ENCODE assay signal across 9 cellular contexts in the genomic region with DNA sequence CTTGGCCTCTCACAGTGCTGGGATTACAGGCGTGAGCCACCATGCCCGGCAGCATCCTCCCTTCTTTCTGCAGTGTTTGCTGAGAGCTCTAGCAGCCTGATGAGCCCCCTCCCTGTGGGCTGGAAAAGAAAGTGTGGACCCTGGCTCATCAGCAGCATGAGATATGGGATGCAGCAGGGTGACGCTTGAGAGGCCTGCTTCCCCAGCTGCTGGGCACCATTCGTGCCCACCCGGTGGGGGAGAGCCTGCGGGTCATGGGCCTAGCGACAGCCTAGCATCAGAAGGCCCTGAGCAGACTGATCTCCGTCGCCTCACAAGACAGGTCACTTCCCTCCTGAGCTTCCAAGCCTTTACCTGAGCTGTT. TPM values are rescaled to one million over a fixed set of nuclear protein-coding genes. Genes with fewer than 3 reads are reported as not detected.
DNase-seq lines count a peak whose midpoint lies in the region; ATAC-seq, FAIRE-seq and TF ChIP-seq lines count a peak whose summit lies in the region.
"Had no signal": no experiment of that assay in that cellular context is flagged by ENCODE, and none has a peak within 500 bp of the region (broad histone marks: within the 10 kb centered on the region; RNA-seq: fewer than 3 reads in every experiment).

No MANE protein-coding gene starts in this region.

- H3K36me3 ChIP-seq in thymus (ENCODE audit: control insufficient read depth, insufficient read depth): no peaks in the 10 kb centered on the region

- H3K9me3 ChIP-seq in thymus (ENCODE audit: control insufficient read depth): no peaks in the 10 kb centered on the region

- peak overlapping the region; percentile 43 for H3K4me3 ChIP-seq in thymus (ENCODE audit: low read length)

- intact Hi-C loops in activated naive CD4-positive, alpha-beta T cell treated with anti-CD3 and anti-CD28 coated beads for 36 hours (cut with micrococcal nuclease): loop anchor here (1.0 to 10.0 kb wide), 7 partner anchors 20 to 1159 kb away; a partner anchor contains a TSS

- 78% methylated on average over 9 of the region's 9 CpGs for WGBS in thymus

- TF ChIP-seq CTCF in D721Med (IDR thresholded peaks at IDR 0.05; ENCODE audit: insufficient read depth, missing control alignments): no peak

- no peak for FAIRE-seq in D721Med (lab: Jason Lieb, UNC)
- FAIRE-seq: colon had no signal

- no peaks in the 10 kb centered on the region for H3K27me3 ChIP-seq in thymus (ENCODE audit: control insufficient read depth, insufficient read depth)

- peaks cover 81% of the 10 kb centered on the region for H3K4me1 Mint-ChIP-seq in activated naive CD4-positive, alpha-beta T cell treated with anti-CD3 and anti-CD28 coated beads for 36 hours (ENCODE audit: low read depth)
- H3K4me1 Mint-ChIP-seq in T-cell: peaks cover 85 to 90% (median 89%) of the 10 kb centered on the region in 3 donors
- H3K4me1 Mint-ChIP-seq in immature natural killer cell: peaks cover 54 to 63% of the 10 kb centered on the region in 2 donors

- peaks cover 2% of the 10 kb centered on the region for H3K9me3 Mint-ChIP-seq in activated naive CD4-positive, alpha-beta T cell treated with anti-CD3 and anti-CD28 coated beads for 36 hours
- H3K9me3 Mint-ChIP-seq in T-cell: no peaks in the 10 kb centered on the region
- H3K9me3 Mint-ChIP-seq in immature natural killer cell: no peaks in the 10 kb centered on the region

- peaks cover 74% of the 10 kb centered on the region for H3K4me1 ChIP-seq in thymus (ENCODE audit: control insufficient read depth, insufficient read depth, low read length)

- peak overlapping the region; percentile 95 for H3K27ac ChIP-seq in thymus (ENCODE audit: low read depth)

- CTCF ChIA-PET in activated naive CD4-positive, alpha-beta T cell treated with anti-CD3 and anti-CD28 coated beads for 36 hours (lab: Charles Lee): interaction anchor here (0.7 to 3.7 kb wide), 8 partner anchors 10 to 54 kb away, joined by 3 to 18 read pairs (median 6); a partner anchor contains a TSS
- CTCF ChIA-PET in T-cell (lab: Charles Lee): interaction anchor here (0.6 to 2.8 kb wide), 4 partner anchors 13 to 1403 kb away, joined by 3 to 38 read pairs (median 3); no protein-coding TSS in a partner anchor

- POLR2A ChIA-PET in T-cell (lab: Charles Lee): interaction anchor here (0.6 to 4.5 kb wide), 8 partner anchors 8 to 912 kb away, joined by 3 to 157 read pairs (median 6); a partner anchor contains a TSS

- DNase-seq in activated naive CD4-positive, alpha-beta T cell treated with anti-CD3 and anti-CD28 coated beads for 36 hours: no peak
- no peak for DNase-seq in activated naive CD4-positive, alpha-beta T cell (lab: John Stamatoyannopoulos, UW)
- DNase-seq in T-cell: no peak
- no peak for DNase-seq in immature natural killer cell
- DNase-seq in D721Med (ENCODE audit: insufficient read length, low spot score): no peak
- DNase-seq in DMS153 treated with DMSO at 0.1 percent for 48 hours (lab: John Stamatoyannopoulos, UW; ENCODE audit: unreplicated experiment): no peak

- H3K27ac Mint-ChIP-seq in activated naive CD4-positive, alpha-beta T cell treated with anti-CD3 and anti-CD28 coated beads for 36 hours: peak overlapping the region; percentile 97
- H3K27ac Mint-ChIP-seq in T-cell (peak overlapping the region; percentile 100), immature natural killer cell (peak overlapping the region; percentile 90 to 99 (median 99))

- H3K27me3 Mint-ChIP-seq in activated naive CD4-positive, alpha-beta T cell treated with anti-CD3 and anti-CD28 coated beads for 36 hours (ENCODE audit: low read depth): no peaks in the 10 kb centered on the region
- H3K27me3 Mint-ChIP-seq in T-cell (no peaks in the 10 kb centered on the region), immature natural killer cell (ENCODE audit: low read depth in 3 of 3) (peaks cover 9 to 26% (median 19%) of the 10 kb centered on the region in 3 donors)

- peak overlapping the region; percentile 72 for H3K4me3 Mint-ChIP-seq in activated naive CD4-positive, alpha-beta T cell treated with anti-CD3 and anti-CD28 coated beads for 36 hours
- peak overlapping the region; percentile 76 to 91 (median 83) for H3K4me3 Mint-ChIP-seq in T-cell
- H3K4me3 Mint-ChIP-seq in immature natural killer cell: peak overlapping the region; percentile 74 to 88 (median 77)

- ATAC-seq in T-cell (replicated peaks in 1 of 4): no peak
- ATAC-seq in HG03196 (IDR thresholded peaks at IDR 0.05; ENCODE audit: unreplicated experiment): no peak

- H3K36me3 Mint-ChIP-seq in activated naive CD4-positive, alpha-beta T cell treated with anti-CD3 and anti-CD28 coated beads for 36 hours (ENCODE audit: low read depth): no peaks in the 10 kb centered on the region
- peaks cover 5% of the 10 kb centered on the region for H3K36me3 Mint-ChIP-seq in T-cell
- H3K36me3 Mint-ChIP-seq in immature natural killer cell: peaks cover 0 to 4% (median 3%) of the 10 kb centered on the region in 3 donors

RNA-seq across cellular contexts. Expression of a gene that starts 16.0 kb away (rescaled TPM):
- total RNA-seq in activated naive CD4-positive, alpha-beta T cell treated with anti-CD3 and anti-CD28 coated beads for 36 hours: 10 to 100 TPM; 53.4 to 57.1 TPM
- total RNA-seq in T-cell: 10 to 100 TPM; 14.3 to 25.2 (median 17.8) TPM
- polyA plus RNA-seq in immature natural killer cell: 100 to 1,000 TPM in 1 of 3 donors, 10 to 100 TPM in 2; 78.7 to 115 (median 79.3) TPM
- polyA plus RNA-seq in thymus: 54.9 TPM
